2 cellular contexts compared by ENCODE assay signal in the genomic region with DNA sequence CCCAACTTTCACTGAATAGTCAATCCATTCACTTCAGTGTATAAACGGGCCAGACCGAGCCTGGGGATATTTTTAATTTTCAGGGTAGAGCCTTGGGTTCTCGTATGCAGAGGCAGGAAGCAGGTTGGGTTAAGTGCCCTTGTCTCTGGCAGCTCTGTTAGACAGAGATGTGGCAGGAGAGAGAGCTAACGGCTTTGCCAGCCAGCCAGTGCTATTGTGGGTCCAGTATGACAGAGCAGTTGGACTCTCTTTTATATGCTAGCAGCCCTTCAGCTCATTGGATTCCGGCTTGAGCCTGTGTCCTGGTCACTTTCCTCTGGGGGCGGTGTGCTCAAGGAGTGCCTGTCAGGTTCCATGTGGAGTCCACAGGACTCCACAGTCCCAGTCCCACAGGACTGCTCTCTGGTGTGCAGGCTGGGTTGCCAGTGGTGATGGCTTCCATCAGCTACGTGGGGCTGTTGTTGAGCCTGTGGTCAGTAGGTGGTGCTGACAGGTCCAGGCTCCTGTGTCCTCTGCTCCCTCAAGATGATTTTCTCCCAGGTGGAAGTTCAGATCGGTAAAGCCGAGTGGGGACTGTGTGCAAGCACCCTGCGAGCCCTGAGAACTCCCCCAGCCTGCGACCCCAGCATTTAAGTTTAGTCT.
TF ChIP-seq lines count a peak whose summit lies in the region.

No MANE protein-coding gene starts in this region.

TF ChIP-seq in A549, 52 proteins besides CTCF, POLR2A, EP300 and RAD21:
- no peak for TF ChIP-seq ZSCAN20 (CRISPR knock-in tag; IDR thresholded peaks at IDR 0.05)
- TF ChIP-seq MYC (IDR thresholded peaks at IDR 0.05; ENCODE audit: borderline replicate concordance, low read length), result no peak
- no peak for TF ChIP-seq RCOR1 (IDR thresholded peaks at IDR 0.05; ENCODE audit: low read depth, low read length)
- TF ChIP-seq JUNB (IDR thresholded peaks at IDR 0.05), result no peak
- no peak for TF ChIP-seq HDAC2 (IDR thresholded peaks at IDR 0.05)
- TF ChIP-seq CBX2 (IDR thresholded peaks at IDR 0.05; ENCODE audit: borderline replicate concordance, low read depth), result no peak
- TF ChIP-seq NR3C1 (IDR thresholded peaks at IDR 0.05), result no peak
- TF ChIP-seq USF2 (IDR thresholded peaks at IDR 0.05), result no peak
- TF ChIP-seq REST (IDR thresholded peaks at IDR 0.05), result no peak
- no peak for TF ChIP-seq MAZ (IDR thresholded peaks at IDR 0.05; ENCODE audit: borderline replicate concordance, low read depth, low read length)
- TF ChIP-seq RARB (CRISPR knock-in tag; IDR thresholded peaks at IDR 0.05), result no peak
- TF ChIP-seq SMC3 (IDR thresholded peaks at IDR 0.05), result no peak
- no peak for TF ChIP-seq JUN (IDR thresholded peaks at IDR 0.05)
- TF ChIP-seq FOSL2 (IDR thresholded peaks at IDR 0.05), result no peak
- no peak for TF ChIP-seq FOSL2 (CRISPR knock-in tag; IDR thresholded peaks at IDR 0.05)
- no peak for TF ChIP-seq ZFP36 (IDR thresholded peaks at IDR 0.05; ENCODE audit: borderline replicate concordance, partially characterized antibody)
- no peak for TF ChIP-seq HOXB5 (CRISPR knock-in tag; IDR thresholded peaks at IDR 0.05)
- TF ChIP-seq NPAS2 (CRISPR knock-in tag; IDR thresholded peaks at IDR 0.05; ENCODE audit: borderline replicate concordance), result no peak
- TF ChIP-seq, protein P1, sequence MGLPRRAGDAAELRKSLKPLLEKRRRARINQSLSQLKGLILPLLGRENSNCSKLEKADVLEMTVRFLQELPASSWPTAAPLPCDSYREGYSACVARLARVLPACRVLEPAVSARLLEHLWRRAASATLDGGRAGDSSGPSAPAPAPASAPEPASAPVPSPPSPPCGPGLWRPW (IDR thresholded peaks at IDR 0.05), result no peak

TF ChIP-seq in HCT116, 20 proteins besides CTCF, POLR2A, EP300 and RAD21:
- TF ChIP-seq SP1 (IDR thresholded peaks at IDR 0.05; ENCODE audit: low read depth) (no peak), EGR1 (IDR thresholded peaks at IDR 0.05; ENCODE audit: low read depth) (no peak), POLR2AphosphoS5 (IDR thresholded peaks at IDR 0.05; ENCODE audit: low read depth, low read length) (no peak), ELF1 (IDR thresholded peaks at IDR 0.05; ENCODE audit: borderline replicate concordance, low read depth) (no peak), YY1 (IDR thresholded peaks at IDR 0.05; ENCODE audit: extremely low read depth, insufficient replicate concordance, low read depth, low read length) (no peak), TCF7L2 (IDR thresholded peaks at IDR 0.05; ENCODE audit: borderline replicate concordance, extremely low read depth, insufficient read depth, insufficient read length) (no peak), EZH2 (IDR thresholded peaks at IDR 0.05) (no peak), ZNF274 (IDR thresholded peaks at IDR 0.05; ENCODE audit: low read depth, low read length) (no peak)
